1 cellular context compared by ENCODE assay signal in the genomic region with DNA sequence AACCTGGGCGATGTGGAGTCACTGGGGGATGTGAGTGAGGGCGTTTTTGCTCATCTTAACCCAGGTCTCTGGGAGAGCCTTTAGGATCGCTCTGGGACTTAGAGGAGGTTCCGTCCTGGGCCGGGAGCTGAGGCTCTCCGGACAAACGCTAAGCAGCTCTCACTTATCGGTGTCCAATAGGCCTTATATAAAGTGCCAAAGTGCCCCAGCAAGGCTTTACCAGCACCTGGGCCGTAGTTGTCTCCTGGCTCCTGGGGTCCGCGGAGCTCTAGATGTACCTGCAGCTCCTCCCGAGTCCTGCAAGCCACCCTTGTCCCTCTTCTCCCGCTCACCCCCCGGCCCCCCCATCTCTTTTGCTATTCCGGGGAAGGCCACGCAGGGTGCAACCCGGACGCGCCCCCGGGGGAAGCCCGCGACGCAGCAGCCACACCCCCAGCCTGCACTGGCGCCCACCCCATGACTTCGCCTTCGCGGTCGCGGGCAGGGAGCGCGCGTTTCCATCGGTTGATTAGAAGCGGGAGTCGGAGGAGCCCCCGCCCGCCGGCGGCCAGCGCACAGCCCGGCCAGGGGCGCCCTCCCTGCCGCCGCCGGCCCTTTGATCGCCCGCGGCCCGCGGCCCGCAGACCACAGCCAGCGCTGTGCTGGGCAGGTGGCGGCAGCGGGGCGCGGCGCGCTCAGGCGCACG.
TF ChIP-seq lines count a peak whose summit lies in the region.

No MANE protein-coding gene starts in this region.

TF ChIP-seq in H1, 55 proteins besides CTCF, POLR2A, EP300 and RAD21 (continued from another document):
- TF ChIP-seq KDM4A (IDR thresholded peaks at IDR 0.05; ENCODE audit: low read depth, low read length, severe bottlenecking) (peak; percentile 79), EZH2 (IDR thresholded peaks at IDR 0.05; ENCODE audit: low read depth, low read length, severe bottlenecking) (peak; percentile 51), CBX5 (IDR thresholded peaks at IDR 0.05; ENCODE audit: low read depth, low read length) (no peak)
- TF ChIP-seq, protein P1, sequence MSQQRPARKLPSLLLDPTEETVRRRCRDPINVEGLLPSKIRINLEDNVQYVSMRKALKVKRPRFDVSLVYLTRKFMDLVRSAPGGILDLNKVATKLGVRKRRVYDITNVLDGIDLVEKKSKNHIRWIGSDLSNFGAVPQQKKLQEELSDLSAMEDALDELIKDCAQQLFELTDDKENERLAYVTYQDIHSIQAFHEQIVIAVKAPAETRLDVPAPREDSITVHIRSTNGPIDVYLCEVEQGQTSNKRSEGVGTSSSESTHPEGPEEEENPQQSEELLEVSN (IDR thresholded peaks at IDR 0.05) = peak; percentile 66
